ENCODE assay signal across 24 cellular contexts in genomic region chr2:44879269-44880124, GRCh38.
"Had no signal": no experiment of that assay in that cellular context is flagged by ENCODE, and none has a peak within 500 bp of the region (broad histone marks: within the 10 kb centered on the region; RNA-seq: fewer than 3 reads in every experiment).

No MANE protein-coding gene starts in this region.

- H3K36me3 ChIP-seq: breast epithelium, SJSA1 had no signal

- H3K27me3 ChIP-seq: SJSA1 had no signal

- DNase-seq: activated CD4-positive, alpha-beta T cell treated with anti-CD3 and anti-CD28 coated beads for 48 hours; activated CD4-positive, alpha-beta T cell treated with anti-CD3 and anti-CD28 coated beads, Interleukin-2, amount 50 U/mL, for 4 hours; activated CD4-positive, CD25-positive, alpha-beta regulatory T cell treated with anti-CD3 and anti-CD28 coated beads, Interleukin-2, amount 50 U/mL, for 72 hours; activated CD8-positive, alpha-beta memory T cell treated with anti-CD3 and anti-CD28 coated beads, Interleukin-2, amount 50 U/mL, for 48 hours; activated CD8-positive, alpha-beta T cell treated with anti-CD3 and anti-CD28 coated beads, Interleukin-2, amount 10 ng/mL, durations not matched to agents 7 days and 5 days; activated T-cell treated with anti-CD3 and anti-CD28 coated beads, Interleukin-2, amount 50 U/mL, for 1 hour; aorta; central memory CD4-positive, alpha-beta T cell; MM.1S; NCI-H1105; NCI-H1436; NCI-H187 treated with DMSO at 0.1 percent for 48 hours; NCI-H2081 treated with DMSO at 0.1 percent for 48 hours; NCI-H2171; NCI-H345; NCI-H510A; NCI-H526 treated with DMSO at 0.1 percent for 48 hours; NK-92 treated with Interleukin-12 subunit alpha and Interleukin-12 subunit beta, amount 100 ng/mL, for 24 hours; PC-3; SHP77; T-helper 17 cell; T-helper 9 cell had no signal

- ATAC-seq: activated CD8-positive, alpha-beta T cell treated with anti-CD3 and anti-CD28 coated beads, Interleukin-2, amount 10 ng/mL, durations not matched to agents 7 days and 5 days; PC-3; T-helper 17 cell had no signal

- H3K9me3 ChIP-seq: SJSA1 had no signal

- H3K4me3 ChIP-seq: breast epithelium, SJSA1 had no signal

- H3K27ac ChIP-seq: breast epithelium, SJSA1 had no signal

- H3K4me1 ChIP-seq: breast epithelium, SJSA1 had no signal
